ENCODE assay signal across 1 cellular context in genomic region chr18:31101148-31102019, GRCh38.
TF ChIP-seq lines count a peak whose summit lies in the region.

No MANE protein-coding gene starts in this region.

TF ChIP-seq in HepG2, 621 proteins besides CTCF, POLR2A, EP300 and RAD21 (continued from another document and continues in another):
- 0 out of 2 replicates have a peak, but pooled peaks have one; percentile 39 for TF ChIP-seq ZNF710 (CRISPR knock-in tag; IDR thresholded peaks at IDR 0.05; ENCODE audit: borderline replicate concordance)
- TF ChIP-seq, protein P1, sequence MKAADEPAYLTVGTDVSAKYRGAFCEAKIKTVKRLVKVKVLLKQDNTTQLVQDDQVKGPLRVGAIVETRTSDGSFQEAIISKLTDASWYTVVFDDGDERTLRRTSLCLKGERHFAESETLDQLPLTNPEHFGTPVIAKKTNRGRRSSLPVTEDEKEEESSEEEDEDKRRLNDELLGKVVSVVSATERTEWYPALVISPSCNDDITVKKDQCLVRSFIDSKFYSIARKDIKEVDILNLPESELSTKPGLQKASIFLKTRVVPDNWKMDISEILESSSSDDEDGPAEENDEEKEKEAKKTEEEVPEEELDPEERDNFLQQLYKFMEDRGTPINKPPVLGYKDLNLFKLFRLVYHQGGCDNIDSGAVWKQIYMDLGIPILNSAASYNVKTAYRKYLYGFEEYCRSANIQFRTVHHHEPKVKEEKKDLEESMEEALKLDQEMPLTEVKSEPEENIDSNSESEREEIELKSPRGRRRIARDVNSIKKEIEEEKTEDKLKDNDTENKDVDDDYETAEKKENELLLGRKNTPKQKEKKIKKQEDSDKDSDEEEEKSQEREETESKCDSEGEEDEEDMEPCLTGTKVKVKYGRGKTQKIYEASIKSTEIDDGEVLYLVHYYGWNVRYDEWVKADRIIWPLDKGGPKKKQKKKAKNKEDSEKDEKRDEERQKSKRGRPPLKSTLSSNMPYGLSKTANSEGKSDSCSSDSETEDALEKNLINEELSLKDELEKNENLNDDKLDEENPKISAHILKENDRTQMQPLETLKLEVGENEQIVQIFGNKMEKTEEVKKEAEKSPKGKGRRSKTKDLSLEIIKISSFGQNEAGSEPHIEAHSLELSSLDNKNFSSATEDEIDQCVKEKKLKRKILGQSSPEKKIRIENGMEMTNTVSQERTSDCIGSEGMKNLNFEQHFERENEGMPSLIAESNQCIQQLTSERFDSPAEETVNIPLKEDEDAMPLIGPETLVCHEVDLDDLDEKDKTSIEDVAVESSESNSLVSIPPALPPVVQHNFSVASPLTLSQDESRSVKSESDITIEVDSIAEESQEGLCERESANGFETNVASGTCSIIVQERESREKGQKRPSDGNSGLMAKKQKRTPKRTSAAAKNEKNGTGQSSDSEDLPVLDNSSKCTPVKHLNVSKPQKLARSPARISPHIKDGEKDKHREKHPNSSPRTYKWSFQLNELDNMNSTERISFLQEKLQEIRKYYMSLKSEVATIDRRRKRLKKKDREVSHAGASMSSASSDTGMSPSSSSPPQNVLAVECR (CRISPR knock-in tag; IDR thresholded peaks at IDR 0.05; ENCODE audit: borderline replicate concordance) = peak; percentile 54; the same call in 1 of the 2 replicates
- TF ChIP-seq, protein P2, sequence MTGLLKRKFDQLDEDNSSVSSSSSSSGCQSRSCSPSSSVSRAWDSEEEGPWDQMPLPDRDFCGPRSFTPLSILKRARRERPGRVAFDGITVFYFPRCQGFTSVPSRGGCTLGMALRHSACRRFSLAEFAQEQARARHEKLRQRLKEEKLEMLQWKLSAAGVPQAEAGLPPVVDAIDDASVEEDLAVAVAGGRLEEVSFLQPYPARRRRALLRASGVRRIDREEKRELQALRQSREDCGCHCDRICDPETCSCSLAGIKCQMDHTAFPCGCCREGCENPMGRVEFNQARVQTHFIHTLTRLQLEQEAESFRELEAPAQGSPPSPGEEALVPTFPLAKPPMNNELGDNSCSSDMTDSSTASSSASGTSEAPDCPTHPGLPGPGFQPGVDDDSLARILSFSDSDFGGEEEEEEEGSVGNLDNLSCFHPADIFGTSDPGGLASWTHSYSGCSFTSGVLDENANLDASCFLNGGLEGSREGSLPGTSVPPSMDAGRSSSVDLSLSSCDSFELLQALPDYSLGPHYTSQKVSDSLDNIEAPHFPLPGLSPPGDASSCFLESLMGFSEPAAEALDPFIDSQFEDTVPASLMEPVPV (CRISPR knock-in tag; IDR thresholded peaks at IDR 0.05) = peak; percentile 17; the same call in 1 of the 2 replicates
- TF ChIP-seq SUZ12 (IDR thresholded peaks at IDR 0.05; ENCODE audit: low read depth, low read length) = no peak
- no peak; the same call in 1 of the 2 replicates for TF ChIP-seq IKZF5 (CRISPR knock-in tag; IDR thresholded peaks at IDR 0.05)
- TF ChIP-seq CEBPB (IDR thresholded peaks at IDR 0.05; ENCODE audit: borderline replicate concordance, low read depth, low read length) = no peak
- 0 out of 2 replicates have a peak, but pooled peaks have one; percentile 31 for TF ChIP-seq ZBTB42 (CRISPR knock-in tag; IDR thresholded peaks at IDR 0.05)
- no peak for TF ChIP-seq ZNF572 (CRISPR knock-in tag; IDR thresholded peaks at IDR 0.05)
- peak; percentile 66 for TF ChIP-seq TBX2 (CRISPR knock-in tag; IDR thresholded peaks at IDR 0.05; ENCODE audit: borderline replicate concordance)
- peak; percentile 84 for TF ChIP-seq KDM5B (CRISPR knock-in tag; IDR thresholded peaks at IDR 0.05; ENCODE audit: borderline replicate concordance)
- TF ChIP-seq PCBP2 (optimal IDR thresholded peaks at IDR 0.05; ENCODE audit: low read depth, low read length, poor library complexity, severe bottlenecking) = no peak
- TF ChIP-seq, protein P3, sequence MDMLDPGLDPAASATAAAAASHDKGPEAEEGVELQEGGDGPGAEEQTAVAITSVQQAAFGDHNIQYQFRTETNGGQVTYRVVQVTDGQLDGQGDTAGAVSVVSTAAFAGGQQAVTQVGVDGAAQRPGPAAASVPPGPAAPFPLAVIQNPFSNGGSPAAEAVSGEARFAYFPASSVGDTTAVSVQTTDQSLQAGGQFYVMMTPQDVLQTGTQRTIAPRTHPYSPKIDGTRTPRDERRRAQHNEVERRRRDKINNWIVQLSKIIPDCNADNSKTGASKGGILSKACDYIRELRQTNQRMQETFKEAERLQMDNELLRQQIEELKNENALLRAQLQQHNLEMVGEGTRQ (IDR thresholded peaks at IDR 0.05; ENCODE audit: low read depth, low read length) = no peak
- TF ChIP-seq, protein P3 (CRISPR knock-in tag; IDR thresholded peaks at IDR 0.05; ENCODE audit: borderline replicate concordance) = no peak
- no peak for TF ChIP-seq NKX3-1 (CRISPR knock-in tag; IDR thresholded peaks at IDR 0.05)
- peak; percentile 79 for TF ChIP-seq BHLHE40 (IDR thresholded peaks at IDR 0.05; ENCODE audit: low read length)
- peak; percentile 50; the same call in 1 of the 2 replicates for TF ChIP-seq ZNF691 (CRISPR knock-in tag; IDR thresholded peaks at IDR 0.05; ENCODE audit: borderline replicate concordance, low read depth)
- peak; percentile 76 for TF ChIP-seq HNRNPLL (IDR thresholded peaks at IDR 0.05; ENCODE audit: low read depth, low read length, poor library complexity, severe bottlenecking)
- TF ChIP-seq KLF16 (CRISPR knock-in tag; IDR thresholded peaks at IDR 0.05) = no peak
- 0 out of 2 replicates have a peak, but pooled peaks have one; percentile 55 for TF ChIP-seq MXD1 (CRISPR knock-in tag; IDR thresholded peaks at IDR 0.05)
- 0 out of 2 replicates have a peak, but pooled peaks have one; percentile 45 for TF ChIP-seq ZNF589 (CRISPR knock-in tag; conservative IDR thresholded peaks at IDR 0.05)
- TF ChIP-seq, protein P4, sequence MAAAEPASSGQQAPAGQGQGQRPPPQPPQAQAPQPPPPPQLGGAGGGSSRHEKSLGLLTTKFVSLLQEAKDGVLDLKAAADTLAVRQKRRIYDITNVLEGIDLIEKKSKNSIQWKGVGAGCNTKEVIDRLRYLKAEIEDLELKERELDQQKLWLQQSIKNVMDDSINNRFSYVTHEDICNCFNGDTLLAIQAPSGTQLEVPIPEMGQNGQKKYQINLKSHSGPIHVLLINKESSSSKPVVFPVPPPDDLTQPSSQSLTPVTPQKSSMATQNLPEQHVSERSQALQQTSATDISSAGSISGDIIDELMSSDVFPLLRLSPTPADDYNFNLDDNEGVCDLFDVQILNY (CRISPR knock-in tag; conservative IDR thresholded peaks at IDR 0.05) = no peak
- 0 out of 2 replicates have a peak, but pooled peaks have one; percentile 31 for TF ChIP-seq NCOA1 (CRISPR knock-in tag; IDR thresholded peaks at IDR 0.05)
- TF ChIP-seq ZFX (CRISPR knock-in tag; IDR thresholded peaks at IDR 0.05; ENCODE audit: low read depth) = peak; percentile 62
- TF ChIP-seq TRIM24 (CRISPR knock-in tag; IDR thresholded peaks at IDR 0.05) = no peak
- no peak for TF ChIP-seq MAF1 (CRISPR knock-in tag; IDR thresholded peaks at IDR 0.05; ENCODE audit: borderline replicate concordance)
- TF ChIP-seq ZNF687 (CRISPR knock-in tag; IDR thresholded peaks at IDR 0.05) = peak; percentile 69
- TF ChIP-seq, protein P5, sequence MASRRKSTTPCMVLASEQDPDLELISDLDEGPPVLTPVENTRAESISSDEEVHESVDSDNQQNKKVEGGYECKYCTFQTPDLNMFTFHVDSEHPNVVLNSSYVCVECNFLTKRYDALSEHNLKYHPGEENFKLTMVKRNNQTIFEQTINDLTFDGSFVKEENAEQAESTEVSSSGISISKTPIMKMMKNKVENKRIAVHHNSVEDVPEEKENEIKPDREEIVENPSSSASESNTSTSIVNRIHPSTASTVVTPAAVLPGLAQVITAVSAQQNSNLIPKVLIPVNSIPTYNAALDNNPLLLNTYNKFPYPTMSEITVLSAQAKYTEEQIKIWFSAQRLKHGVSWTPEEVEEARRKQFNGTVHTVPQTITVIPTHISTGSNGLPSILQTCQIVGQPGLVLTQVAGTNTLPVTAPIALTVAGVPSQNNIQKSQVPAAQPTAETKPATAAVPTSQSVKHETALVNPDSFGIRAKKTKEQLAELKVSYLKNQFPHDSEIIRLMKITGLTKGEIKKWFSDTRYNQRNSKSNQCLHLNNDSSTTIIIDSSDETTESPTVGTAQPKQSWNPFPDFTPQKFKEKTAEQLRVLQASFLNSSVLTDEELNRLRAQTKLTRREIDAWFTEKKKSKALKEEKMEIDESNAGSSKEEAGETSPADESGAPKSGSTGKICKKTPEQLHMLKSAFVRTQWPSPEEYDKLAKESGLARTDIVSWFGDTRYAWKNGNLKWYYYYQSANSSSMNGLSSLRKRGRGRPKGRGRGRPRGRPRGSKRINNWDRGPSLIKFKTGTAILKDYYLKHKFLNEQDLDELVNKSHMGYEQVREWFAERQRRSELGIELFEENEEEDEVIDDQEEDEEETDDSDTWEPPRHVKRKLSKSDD (CRISPR knock-in tag; IDR thresholded peaks at IDR 0.05; ENCODE audit: low read depth) = 0 out of 2 replicates have a peak, but pooled peaks have one; percentile 45
- TF ChIP-seq NR1H2 (CRISPR knock-in tag; IDR thresholded peaks at IDR 0.05; ENCODE audit: borderline replicate concordance, low read depth) = no peak
